15 cellular contexts compared by ENCODE assay signal in genomic region chr9:23829580-23830458, GRCh38. TPM values are rescaled to one million over a fixed set of nuclear protein-coding genes. Genes with fewer than 3 reads are reported as not detected.
A peak's percentile ranks its signal among the peaks of the same experiment; 100 is the strongest.
DNase-seq lines count a peak whose midpoint lies in the region; ATAC-seq and TF ChIP-seq lines count a peak whose summit lies in the region.
"Had no signal": no experiment of that assay in that cellular context is flagged by ENCODE, and none has a peak within 500 bp of the region (broad histone marks: within the 10 kb centered on the region; RNA-seq: fewer than 3 reads in every experiment).

No MANE protein-coding gene starts in this region.

- no peak overlapping the region for H4K5ac ChIP-seq in H9 (ENCODE audit: insufficient read length, low read depth, low read length)

- no peak for TF ChIP-seq CTCF in H9 (conservative IDR thresholded peaks at IDR 0.05)
- TF ChIP-seq CTCF in nephron (IDR thresholded peaks at IDR 0.05; ENCODE audit: unreplicated experiment in 3 of 3): no peak

- no peak overlapping the region for H2AK5ac ChIP-seq in H9 (ENCODE audit: insufficient read length, low read length)

- H3K9me3 ChIP-seq in H9 (ENCODE audit: control insufficient read depth, low read depth, low read length): no peaks in the 10 kb centered on the region

- no peak overlapping the region for H3K14ac ChIP-seq in H9 (ENCODE audit: insufficient read depth, low read length)

- no peaks in the 10 kb centered on the region for H3K79me2 ChIP-seq in H9 (ENCODE audit: insufficient read depth, low read length)

- H3K36me3 Mint-ChIP-seq in H9 (ENCODE audit: insufficient read depth in 1 of 3, low read depth in 3 of 3) (no peaks in the 10 kb centered on the region), nephron (ENCODE audit: low read depth) (no peaks in the 10 kb centered on the region)
- H3K36me3 Mint-ChIP-seq: mesothelial cell of epicardium had no signal

- no peak overlapping the region for H4K91ac ChIP-seq in H9 (ENCODE audit: insufficient read length, low read depth, low read length)

- no peak overlapping the region for H3K18ac ChIP-seq in H9 (ENCODE audit: insufficient read length, low read depth, low read length)

- H3K23me2 ChIP-seq in H9 (ENCODE audit: insufficient read length, low read depth, low read length, poor library complexity, severe bottlenecking): peaks cover 26% of the 10 kb centered on the region

- no peak overlapping the region for H3K27ac Mint-ChIP-seq in H9
- no peak overlapping the region for H3K27ac Mint-ChIP-seq in nephron
- H3K27ac Mint-ChIP-seq: activated naive CD8-positive, alpha-beta T cell treated with anti-CD3 and anti-CD28 coated beads, Interleukin-2, amount 50 U/mL, for 24 hours; mesothelial cell of epicardium had no signal

- H3K4me1 Mint-ChIP-seq in H9 (peaks cover 27 to 34% of the 10 kb centered on the region in 2 experiments), nephron (peaks cover 5% of the 10 kb centered on the region)
- H3K4me1 Mint-ChIP-seq: activated naive CD8-positive, alpha-beta T cell treated with anti-CD3 and anti-CD28 coated beads, Interleukin-2, amount 50 U/mL, for 24 hours had no signal

- H3T11ph ChIP-seq in H9 (ENCODE audit: low read length): no peak overlapping the region

- no peak overlapping the region for H3K27ac ChIP-seq in H9 (ENCODE audit: insufficient read length, low read depth, low read length)

- peak; percentile 29 for DNase-seq in H9
- peak; percentile 87 for DNase-seq in OCI-M1 (lab: John Stamatoyannopoulos, UW)
- DNase-seq in erythroblast (lab: John Stamatoyannopoulos, UW): peak; percentile 33 to 54
- DNase-seq in activated CD4-positive, alpha-beta T cell treated with anti-CD3 and anti-CD28 coated beads, Interleukin-2, amount 50 U/mL, for 48 hours: no peak
- no peak for DNase-seq in UCSD-AML1 (lab: John Stamatoyannopoulos, UW; ENCODE audit: unreplicated experiment)
- no peak for DNase-seq in stimulated activated CD4-positive, alpha-beta T cell treated with anti-CD3 and anti-CD28 coated beads, Interleukin-15, amount 100 ng/mL, for 24 hours
- DNase-seq: activated naive CD8-positive, alpha-beta T cell treated with anti-CD3 and anti-CD28 coated beads, Interleukin-2, amount 50 U/mL, for 24 hours; NCI-H510A treated with DMSO at 0.1 percent for 48 hours; small intestine; SW 1271 had no signal

- H2BK15ac ChIP-seq in H9 (ENCODE audit: low read depth, low read length): no peak overlapping the region

- H2BK20ac ChIP-seq in H9 (ENCODE audit: low read depth, low read length, poor library complexity, severe bottlenecking): no peak overlapping the region

- TF ChIP-seq POLR2A in erythroblast (IDR thresholded peaks at IDR 0.05; ENCODE audit: low read length): no peak

- H3K4me1 ChIP-seq in H9 (ENCODE audit: insufficient read depth, low read length): peaks cover 2% of the 10 kb centered on the region; the same call in 1 of the 2 replicates

- no peak overlapping the region for H3K23ac ChIP-seq in H9 (ENCODE audit: insufficient read length, low read depth, low read length)

- H3K27me3 Mint-ChIP-seq in H9 (ENCODE audit: low read depth): peaks cover 60% of the 10 kb centered on the region
- H3K27me3 Mint-ChIP-seq in nephron (ENCODE audit: low read depth): peaks cover 58% of the 10 kb centered on the region

- peak overlapping the region; percentile 92 for H3K4me2 ChIP-seq in H9 (ENCODE audit: insufficient read depth, insufficient read length, low read length)

- no peaks in the 10 kb centered on the region for H3K79me1 ChIP-seq in H9 (ENCODE audit: insufficient read depth, low read depth, low read length, poor library complexity, severe bottlenecking)

- no peak overlapping the region for H2BK120ac ChIP-seq in H9 (ENCODE audit: low read depth, low read length, poor library complexity, severe bottlenecking)

- H2AFZ ChIP-seq in H9 (ENCODE audit: low read length): no peak overlapping the region

- WGBS in H9 (ENCODE audit: extremely low coverage, insufficient read length, low lambda C conversion rate): no CpG with 5 or more reads among the region's 21 CpGs

- H2BK12ac ChIP-seq in H9 (ENCODE audit: insufficient read length, low read depth, low read length): no peak overlapping the region

- H3K56ac ChIP-seq in H9 (ENCODE audit: insufficient read length, low read depth, low read length): no peak overlapping the region

- H3K4ac ChIP-seq in H9 (ENCODE audit: low read depth, low read length): no peak overlapping the region

- H3K4me3 Mint-ChIP-seq in H9 (peak overlapping the region; percentile 70 to 85), nephron (peak overlapping the region; percentile 38 to 66 (median 56))
- H3K4me3 Mint-ChIP-seq: activated naive CD8-positive, alpha-beta T cell treated with anti-CD3 and anti-CD28 coated beads, Interleukin-2, amount 50 U/mL, for 24 hours; mesothelial cell of epicardium had no signal

- H3K9me3 Mint-ChIP-seq in H9 (no peaks in the 10 kb centered on the region; a peak in 1 of 5 replicates), nephron (no peaks in the 10 kb centered on the region)
- H3K9me3 Mint-ChIP-seq: mesothelial cell of epicardium had no signal

- no peak overlapping the region for H2BK5ac ChIP-seq in H9 (ENCODE audit: insufficient read length, low read length)

- H3K27me3 ChIP-seq in H9 (ENCODE audit: insufficient read depth, low read length): peaks cover 15% of the 10 kb centered on the region

- no peaks in the 10 kb centered on the region for H4K20me1 ChIP-seq in H9 (ENCODE audit: control insufficient read depth, insufficient read depth, insufficient read length)

- H3K9ac ChIP-seq in H9 (ENCODE audit: extremely low read depth, insufficient read length, low read length): no peak overlapping the region

- H4K8ac ChIP-seq in H9 (replicated peaks; ENCODE audit: insufficient read length, low read depth, low read length): no peak overlapping the region

- ATAC-seq in GM18519 (IDR thresholded peaks at IDR 0.05; ENCODE audit: low FRiP score, unreplicated experiment): no peak
- ATAC-seq: activated naive CD8-positive, alpha-beta T cell treated with anti-CD3 and anti-CD28 coated beads, Interleukin-2, amount 50 U/mL, for 24 hours; esophagus mucosa; K562 had no signal

RNA-seq across cellular contexts. Expression of gene ELAVL2, which starts 3.8 kb away (rescaled TPM):
- total RNA-seq in H9 (2021): 16.8 and 19.9 TPM in 2 replicates
- total RNA-seq: K562 had no signal

Comparison
In these comparisons a context has a peak if more than half of its experiments do, and no peak if none do; other contexts are left out.
1. DNase-seq: peak in H9 (single experiment), OCI-M1 (single experiment) and erythroblast (2 of 2); none in activated CD4-positive, alpha-beta T cell treated with anti-CD3 and anti-CD28 coated beads, Interleukin-2, amount 50 U/mL, for 48 hours (0 of 2), UCSD-AML1 (single experiment) and stimulated activated CD4-positive, alpha-beta T cell treated with anti-CD3 and anti-CD28 coated beads, Interleukin-15, amount 100 ng/mL, for 24 hours (single experiment).